ENCODE assay signal across 30 cellular contexts in the genomic region with DNA sequence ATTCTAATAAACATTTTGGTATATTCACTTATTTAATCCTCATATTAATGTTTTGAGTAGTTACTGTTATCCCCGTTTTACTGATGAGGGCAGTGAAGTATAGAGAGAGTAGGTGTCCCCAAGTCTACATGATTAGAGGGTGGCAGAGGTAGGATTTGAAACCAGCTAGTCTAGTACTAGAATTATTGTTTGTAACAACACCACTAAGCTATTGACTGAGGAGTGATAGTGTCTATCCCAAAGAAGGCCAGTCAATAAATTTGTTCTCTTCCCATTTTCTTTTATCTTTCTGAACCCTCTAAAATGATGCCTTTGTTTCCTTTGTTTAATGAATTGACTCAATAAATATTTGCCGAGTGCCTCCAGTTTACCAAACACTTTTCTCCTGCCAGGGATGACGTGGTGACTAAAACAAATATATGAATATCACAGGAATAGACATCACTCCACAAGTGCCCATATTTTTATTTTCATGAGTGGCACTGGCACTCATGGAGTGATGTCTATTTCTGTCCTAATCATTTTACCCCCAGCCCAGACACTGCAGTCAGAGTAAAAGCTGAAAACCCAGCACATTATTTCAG.
DNase-seq lines count a peak whose midpoint lies in the region; ATAC-seq, FAIRE-seq and TF ChIP-seq lines count a peak whose summit lies in the region.
"Had no signal": no experiment of that assay in that cellular context is flagged by ENCODE, and none has a peak within 500 bp of the region (broad histone marks: within the 10 kb centered on the region; RNA-seq: fewer than 3 reads in every experiment).

No MANE protein-coding gene starts in this region.

- TF ChIP-seq CTCF in liver (IDR thresholded peaks at IDR 0.05; ENCODE audit: low read depth, low read length, missing input control), result no peak
- no peak for TF ChIP-seq CTCF in HepG2 (CRISPR knock-in tag; IDR thresholded peaks at IDR 0.05)
- TF ChIP-seq CTCF in suprapubic skin (IDR thresholded peaks at IDR 0.05), result no peak

- no peak for ATAC-seq in HepG2
- ATAC-seq: activated CD4-positive, alpha-beta T cell treated with anti-CD3 and anti-CD28 coated beads for 36 hours; activated CD8-positive, alpha-beta T cell treated with anti-CD3 and anti-CD28 coated beads for 36 hours; activated naive CD4-positive, alpha-beta T cell treated with anti-CD3 and anti-CD28 coated beads, Interleukin-2, amount 50 U/mL, for 72 hours; GM12878; left colon; stimulated activated naive CD8-positive, alpha-beta T cell treated with anti-CD3 and anti-CD28 coated beads, Interleukin-15, Interleukin-2, amounts not matched to agents 100 U/mL and 50 U/mL, for 24 hours had no signal

- no peak for DNase-seq in HepG2 (ENCODE audit: low spot score)
- peak; percentile 66 for DNase-seq in NCI-H345 (lab: John Stamatoyannopoulos, UW)
- DNase-seq in SHP77 treated with DMSO at 0.1 percent for 48 hours (lab: John Stamatoyannopoulos, UW), result peak; percentile 81
- DNase-seq in suprapubic skin (ENCODE audit: low spot score in 2 of 2), result no peak
- DNase-seq in DMS79 treated with DMSO at 0.1 percent for 48 hours (lab: John Stamatoyannopoulos, UW), result no peak
- DNase-seq in activated naive CD4-positive, alpha-beta T cell treated with anti-CD3 and anti-CD28 coated beads, Interleukin-2, amount 50 U/mL, for 16 hours, result no peak
- DNase-seq in islet precursor cell, result no peak
- DNase-seq: activated CD4-positive, alpha-beta T cell treated with anti-CD3 and anti-CD28 coated beads for 36 hours; activated CD8-positive, alpha-beta memory T cell treated with anti-CD3 and anti-CD28 coated beads, Interleukin-2, amount 50 U/mL, for 48 hours; activated CD8-positive, alpha-beta T cell treated with anti-CD3 and anti-CD28 coated beads for 36 hours; amygdala; effector CD4-positive, alpha-beta T cell; H7; hypothalamus; left colon; nephron progenitor cell; retina; SJCRH30; stimulated activated naive CD8-positive, alpha-beta T cell treated with anti-CD3 and anti-CD28 coated beads, Interleukin-15, Interleukin-2, amounts not matched to agents 100 U/mL and 50 U/mL, for 24 hours; SW 1271 had no signal

- 44% methylated on average over 3 of the region's 3 CpGs for WGBS in liver
- 5% methylated on average over 3 of the region's 3 CpGs for WGBS in HepG2 (ENCODE audit: low lambda C conversion rate)
- 84% methylated on average over 3 of the region's 3 CpGs for WGBS in suprapubic skin

- peaks cover 0 to 4% (median under 1%) of the 10 kb centered on the region in 4 donors for H3K4me1 ChIP-seq in liver (ENCODE audit: control insufficient read depth in 4 of 4, insufficient read depth in 4 of 4, low read length in 3 of 4)
- H3K4me1 ChIP-seq in HepG2 (ENCODE audit: insufficient read depth, low read length), result peaks cover 7% of the 10 kb centered on the region; the same call in 1 of the 2 replicates
- no peaks in the 10 kb centered on the region for H3K4me1 ChIP-seq in suprapubic skin
- H3K4me1 ChIP-seq: SJCRH30 had no signal

- H3K36me3 ChIP-seq in liver (ENCODE audit: control insufficient read depth in 4 of 4, insufficient read depth in 3 of 4, low read depth in 1 of 4, low read length in 3 of 4) (no peaks in the 10 kb centered on the region), HepG2 (replicated peaks in 1 of 2; ENCODE audit: control insufficient read depth in 1 of 2, insufficient read depth in 2 of 2, low read length in 2 of 2) (no peaks in the 10 kb centered on the region), suprapubic skin (no peaks in the 10 kb centered on the region)
- H3K36me3 ChIP-seq: SJCRH30, thoracic aorta had no signal

- H3K79me2 ChIP-seq in HepG2 (ENCODE audit: insufficient read depth, low read length), result no peaks in the 10 kb centered on the region

- no peaks in the 10 kb centered on the region for H4K20me1 ChIP-seq in HepG2 (ENCODE audit: insufficient read depth, low read length)

- in situ Hi-C loops in HepG2 (cut with HindIII; ENCODE audit: extremely low pct_ligation_motif_present, low pct_unique_long_range_greater_than_20kb), result no loop called here

- TF ChIP-seq RAD21 in liver (IDR thresholded peaks at IDR 0.05) (peak; percentile 59 to 65), HepG2 (CRISPR knock-in tag; IDR thresholded peaks at IDR 0.05) (no peak)

- H3K9ac ChIP-seq in liver (ENCODE audit: low read depth in 1 of 2, low read length in 2 of 2), result no peak overlapping the region
- H3K9ac ChIP-seq in HepG2 (ENCODE audit: insufficient read depth, low read depth, low read length), result no peak overlapping the region
- H3K9ac ChIP-seq: KMS-11 had no signal

- POLR2A ChIA-PET in HepG2 (lab: Yijun Ruan, JAX), result no interaction called here

- CTCF ChIA-PET in HepG2 (lab: Yijun Ruan, JAX; ENCODE audit: low intra/inter-chr PET ratio, low total read pairs), result no interaction called here

- H3K9me3 ChIP-seq in liver (ENCODE audit: control insufficient read depth in 4 of 4, low read length in 3 of 4) (no peaks in the 10 kb centered on the region), HepG2 (ENCODE audit: low read length) (peaks cover 4% of the 10 kb centered on the region; the same call in 1 of the 2 replicates), suprapubic skin (no peaks in the 10 kb centered on the region)
- H3K9me3 ChIP-seq: SJCRH30, thoracic aorta had no signal

- no peak for TF ChIP-seq POLR2A in HepG2 (IDR thresholded peaks at IDR 0.05; ENCODE audit: insufficient read depth in 1 of 2, low read depth in 2 of 2, low read length in 2 of 2)
- TF ChIP-seq POLR2A in suprapubic skin (IDR thresholded peaks at IDR 0.05), result no peak

- BruUV-seq in HepG2 (replicated peaks; lab: Mats Ljungman, UMichigan), result no TSS peak

- H3K27ac ChIP-seq in liver (ENCODE audit: low read depth in 1 of 2, low read length in 2 of 2), result no peak overlapping the region
- H3K27ac ChIP-seq in HepG2 (ENCODE audit: extremely low read length, insufficient read depth, low read length), result no peak overlapping the region
- H3K27ac ChIP-seq in suprapubic skin, result no peak overlapping the region
- H3K27ac ChIP-seq: HL-60, KMS-11, SJCRH30, skin epidermis, thoracic aorta, VCaP had no signal

- intact Hi-C loops in HepG2 (cut with micrococcal nuclease; ENCODE audit: unreplicated experiment), result no loop called here

- H3K27me3 ChIP-seq in liver (ENCODE audit: control insufficient read depth in 4 of 4, insufficient read depth in 4 of 4, low read length in 3 of 4) (no peaks in the 10 kb centered on the region), HepG2 (ENCODE audit: control insufficient read depth in 1 of 2, insufficient read depth in 2 of 2, low read length in 2 of 2) (no peaks in the 10 kb centered on the region; a peak in 1 of 5 replicates), suprapubic skin (no peaks in the 10 kb centered on the region)
- H3K27me3 ChIP-seq: SJCRH30 had no signal

- no peak for FAIRE-seq in HepG2 (lab: Jason Lieb, UNC)
- FAIRE-seq: colon, GM12878, RCC 7860 had no signal

- H2AFZ ChIP-seq in HepG2 (ENCODE audit: low read length), result no peak overlapping the region

- no peak for TF ChIP-seq EP300 in HepG2 (IDR thresholded peaks at IDR 0.05; ENCODE audit: low read depth in 2 of 2, low read length in 2 of 2)
- no peak for TF ChIP-seq EP300 in HepG2 (CRISPR knock-in tag; IDR thresholded peaks at IDR 0.05; ENCODE audit: borderline replicate concordance)
- TF ChIP-seq EP300 in suprapubic skin (IDR thresholded peaks at IDR 0.05), result no peak

- no peak overlapping the region for H3K4me2 ChIP-seq in HepG2 (ENCODE audit: low read depth, low read length)
- H3K4me2 ChIP-seq: KMS-11 had no signal

- no peak overlapping the region for H3K4me3 ChIP-seq in liver (ENCODE audit: low read depth in 1 of 3, low read length in 3 of 3)
- H3K4me3 ChIP-seq in HepG2 (replicated peaks in 1 of 3; ENCODE audit: insufficient read depth in 1 of 3, low read depth in 2 of 3, low read length in 3 of 3), result no peak overlapping the region
- H3K4me3 ChIP-seq in suprapubic skin, result no peak overlapping the region
- H3K4me3 ChIP-seq: GM12878, SJCRH30, skin epidermis, thoracic aorta had no signal

TF ChIP-seq in liver, 16 proteins besides CTCF, POLR2A, EP300 and RAD21 (continues in another document):
- TF ChIP-seq EGR1 (IDR thresholded peaks at IDR 0.05; ENCODE audit: low read depth in 2 of 2) (no peak), HNF4A (conservative IDR thresholded peaks at IDR 0.05) (peak; percentile 32 to 41), JUND (IDR thresholded peaks at IDR 0.05) (peak; percentile 20 to 34), RXRA (IDR thresholded peaks at IDR 0.05) (peak in 1 of 2 donors; percentile 5)
- TF ChIP-seq, protein P1, sequence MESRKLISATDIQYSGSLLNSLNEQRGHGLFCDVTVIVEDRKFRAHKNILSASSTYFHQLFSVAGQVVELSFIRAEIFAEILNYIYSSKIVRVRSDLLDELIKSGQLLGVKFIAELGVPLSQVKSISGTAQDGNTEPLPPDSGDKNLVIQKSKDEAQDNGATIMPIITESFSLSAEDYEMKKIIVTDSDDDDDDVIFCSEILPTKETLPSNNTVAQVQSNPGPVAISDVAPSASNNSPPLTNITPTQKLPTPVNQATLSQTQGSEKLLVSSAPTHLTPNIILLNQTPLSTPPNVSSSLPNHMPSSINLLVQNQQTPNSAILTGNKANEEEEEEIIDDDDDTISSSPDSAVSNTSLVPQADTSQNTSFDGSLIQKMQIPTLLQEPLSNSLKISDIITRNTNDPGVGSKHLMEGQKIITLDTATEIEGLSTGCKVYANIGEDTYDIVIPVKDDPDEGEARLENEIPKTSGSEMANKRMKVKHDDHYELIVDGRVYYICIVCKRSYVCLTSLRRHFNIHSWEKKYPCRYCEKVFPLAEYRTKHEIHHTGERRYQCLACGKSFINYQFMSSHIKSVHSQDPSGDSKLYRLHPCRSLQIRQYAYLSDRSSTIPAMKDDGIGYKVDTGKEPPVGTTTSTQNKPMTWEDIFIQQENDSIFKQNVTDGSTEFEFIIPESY (IDR thresholded peaks at IDR 0.05), result no peak

TF ChIP-seq in HepG2, 621 proteins besides CTCF, POLR2A, EP300 and RAD21 (continues in another document):
- TF ChIP-seq, protein P2, sequence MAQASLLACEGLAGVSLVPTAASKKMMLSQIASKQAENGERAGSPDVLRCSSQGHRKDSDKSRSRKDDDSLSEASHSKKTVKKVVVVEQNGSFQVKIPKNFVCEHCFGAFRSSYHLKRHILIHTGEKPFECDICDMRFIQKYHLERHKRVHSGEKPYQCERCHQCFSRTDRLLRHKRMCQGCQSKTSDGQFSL (CRISPR knock-in tag; IDR thresholded peaks at IDR 0.05), result no peak
- TF ChIP-seq SOX13 (IDR thresholded peaks at IDR 0.05), result no peak
- peak in 1 of 2 experiments; percentile 44; a peak in 1 of 4 replicates for TF ChIP-seq SOX13 (CRISPR knock-in tag; conservative IDR thresholded peaks at IDR 0.05 in 1 of 2, IDR thresholded peaks at IDR 0.05 in 1 of 2)
- TF ChIP-seq FLYWCH1 (CRISPR knock-in tag; IDR thresholded peaks at IDR 0.05), result no peak

Comparison
In these comparisons a context has a peak if more than half of its experiments do, and no peak if none do; other contexts are left out.
1. DNase-seq: peak in NCI-H345 (single experiment) and SHP77 treated with DMSO at 0.1 percent for 48 hours (single experiment); none in HepG2 (single experiment), suprapubic skin (0 of 2), DMS79 treated with DMSO at 0.1 percent for 48 hours (single experiment), activated naive CD4-positive, alpha-beta T cell treated with anti-CD3 and anti-CD28 coated beads, Interleukin-2, amount 50 U/mL, for 16 hours (single experiment) and islet precursor cell (single experiment).